Comparison of ENCODE assay signal across 18 cellular contexts in the genomic region with DNA sequence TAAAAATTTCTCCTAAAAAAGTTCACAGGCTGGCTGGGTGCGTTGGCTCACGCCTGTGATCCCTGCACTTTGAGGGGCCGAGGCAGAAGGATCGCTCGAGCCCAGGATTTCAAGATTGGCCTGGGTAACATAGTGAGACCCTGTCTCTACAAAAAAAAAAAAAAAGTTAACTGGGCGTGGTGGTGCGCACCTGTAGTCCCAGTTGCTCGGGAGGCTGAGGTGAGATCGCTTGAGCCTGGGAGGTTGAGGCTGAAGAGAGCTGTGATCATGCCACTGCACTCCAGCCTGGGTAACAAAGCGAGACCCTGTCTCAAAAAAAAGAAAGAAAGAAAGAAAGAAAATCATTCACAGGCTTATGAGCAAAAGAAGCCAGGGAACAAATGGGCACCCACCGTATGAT.
"Had no signal": no experiment of that assay in that cellular context is flagged by ENCODE, and none has a peak within 500 bp of the region (broad histone marks: within the 10 kb centered on the region; RNA-seq: fewer than 3 reads in every experiment).

No MANE protein-coding gene starts in this region.

- H3K27ac Mint-ChIP-seq: memory B cell; naive thymus-derived CD4-positive, alpha-beta T cell had no signal

- H3K36me3 Mint-ChIP-seq: memory B cell had no signal

- H3K27me3 Mint-ChIP-seq: naive thymus-derived CD4-positive, alpha-beta T cell had no signal

- H3K4me1 ChIP-seq: gastrocnemius medialis had no signal

- H3K27ac ChIP-seq: dorsolateral prefrontal cortex had no signal

- ATAC-seq: gastrocnemius medialis had no signal

- H3K4me3 ChIP-seq: dorsolateral prefrontal cortex, esophagus muscularis mucosa, gastrocnemius medialis, heart right ventricle, left lung, lower lobe of right lung, sigmoid colon, skin epidermis, stomach had no signal

- DNase-seq: cortex of kidney; dorsolateral prefrontal cortex; effector CD8-positive, alpha-beta T cell; gastrocnemius medialis; heart right ventricle; islet precursor cell; left lung; lower lobe of right lung; naive thymus-derived CD4-positive, alpha-beta T cell; sigmoid colon; stimulated activated CD4-positive, alpha-beta T cell treated with anti-CD3 and anti-CD28 coated beads, Interleukin-12 subunit alpha, Interleukin-12 subunit beta, amount 100 ng/mL, for 4 hours; stimulated activated naive CD4-positive, alpha-beta T cell; stomach; trophoblast cell had no signal

- H3K4me1 Mint-ChIP-seq: memory B cell had no signal

- H3K36me3 ChIP-seq: esophagus muscularis mucosa, gastrocnemius medialis, heart right ventricle, left lung, lower lobe of right lung, sigmoid colon, stomach had no signal

- H3K27me3 ChIP-seq: dorsolateral prefrontal cortex, esophagus muscularis mucosa, gastrocnemius medialis, heart right ventricle, left lung, sigmoid colon, stomach had no signal

- H3K9me3 Mint-ChIP-seq: memory B cell; naive thymus-derived CD4-positive, alpha-beta T cell had no signal

- FAIRE-seq: endometrium had no signal

- H3K9me3 ChIP-seq: esophagus muscularis mucosa, gastrocnemius medialis, heart right ventricle, left lung, lower lobe of right lung, sigmoid colon, stomach had no signal

- H3K4me3 Mint-ChIP-seq: memory B cell; naive thymus-derived CD4-positive, alpha-beta T cell had no signal
